Comparison of ENCODE assay signal across 8 cellular contexts in genomic region chr17:60599620-60600489, GRCh38. TPM values are rescaled to one million over a fixed set of nuclear protein-coding genes. Genes with fewer than 3 reads are reported as not detected.
DNase-seq lines count a peak whose midpoint lies in the region; ATAC-seq, FAIRE-seq and TF ChIP-seq lines count a peak whose summit lies in the region.

Gene PPM1D, plus strand, starts transcription at chr17:60600193. Its CDS starts 222 bp downstream, at chr17:60600415.

- H3K9me3 Mint-ChIP-seq in activated T-cell treated with anti-CD3 and anti-CD28 coated beads, Interleukin-2, amount 50 U/mL, for 72 hours = no peaks in the 10 kb centered on the region

- peak; percentile 87 for TF ChIP-seq POLR2A in esophagus muscularis mucosa (IDR thresholded peaks at IDR 0.05; ENCODE audit: low read depth)

- H4K20me1 ChIP-seq in DOHH2 (ENCODE audit: control insufficient read depth, insufficient read depth, low read depth, low read length) = peaks cover 17% of the 10 kb centered on the region
- peaks cover 7% of the 10 kb centered on the region; the same call in 1 of the 2 replicates for H4K20me1 ChIP-seq in GM23248 (ENCODE audit: insufficient read depth)
- peaks cover 6% of the 10 kb centered on the region; the same call in 1 of the 2 replicates for H4K20me1 ChIP-seq in Karpas-422 (ENCODE audit: insufficient read depth, low read depth, low read length)

- 1 to 2% methylated on average over 48 to 60 of the region's 83 CpGs for WGBS in GM23248 (ENCODE audit: low coverage in 1 of 2, low lambda C conversion rate in 2 of 2, missing lambda C conversion rate in 2 of 2), 2 experiments
- 0% methylated on average over 16 of the region's 83 CpGs for WGBS in esophagus muscularis mucosa

- H3K27ac Mint-ChIP-seq in activated T-cell treated with anti-CD3 and anti-CD28 coated beads, Interleukin-2, amount 50 U/mL, for 72 hours = peak within 1 kb of the TSS; percentile 96

- H3F3A ChIP-seq in DOHH2 (ENCODE audit: control insufficient read depth, insufficient read depth) = peaks cover 7% of the 10 kb centered on the region
- peaks cover 41% of the 10 kb centered on the region for H3F3A ChIP-seq in GM23248 (ENCODE audit: insufficient read depth)

- H3K27ac ChIP-seq in DOHH2 (ENCODE audit: low read depth, low read length) = peak within 1 kb of the TSS; percentile 75
- peak within 1 kb of the TSS; percentile 88 for H3K27ac ChIP-seq in GM23248
- H3K27ac ChIP-seq in Karpas-422 (ENCODE audit: low read length) = peak within 1 kb of the TSS; percentile 59
- H3K27ac ChIP-seq in esophagus muscularis mucosa (replicated peaks in 1 of 4) = peak within 1 kb of the TSS; percentile 97 to 99 (median 98)
- H3K27ac ChIP-seq in muscle layer of duodenum (ENCODE audit: low read length) = peak within 1 kb of the TSS; percentile 95

- H3K27me3 ChIP-seq in DOHH2 (ENCODE audit: control insufficient read depth, low read length) (no peaks in the 10 kb centered on the region), GM23248 (replicated peaks; ENCODE audit: insufficient read depth) (no peaks in the 10 kb centered on the region), Karpas-422 (ENCODE audit: low read length) (no peaks in the 10 kb centered on the region), esophagus muscularis mucosa (no peaks in the 10 kb centered on the region), muscle layer of duodenum (ENCODE audit: low read depth, low read length) (no peaks in the 10 kb centered on the region)

- H3K9ac ChIP-seq in GM23248 (peak within 1 kb of the TSS; percentile 93), Karpas-422 (ENCODE audit: low read length) (peak within 1 kb of the TSS; percentile 83)

- H3K4me1 Mint-ChIP-seq in activated T-cell treated with anti-CD3 and anti-CD28 coated beads, Interleukin-2, amount 50 U/mL, for 72 hours (ENCODE audit: low read depth) = peaks cover 41% of the 10 kb centered on the region

- H3K36me3 Mint-ChIP-seq in activated T-cell treated with anti-CD3 and anti-CD28 coated beads, Interleukin-2, amount 50 U/mL, for 72 hours (ENCODE audit: insufficient read depth in 2 of 2) = peaks cover 0 to 2% of the 10 kb centered on the region in 2 donors

- no peaks in the 10 kb centered on the region for H3K27me3 Mint-ChIP-seq in activated T-cell treated with anti-CD3 and anti-CD28 coated beads, Interleukin-2, amount 50 U/mL, for 72 hours (ENCODE audit: low read depth)

- H3K9me3 ChIP-seq in DOHH2 (ENCODE audit: control insufficient read depth, insufficient read depth, low read length) = no peaks in the 10 kb centered on the region
- H3K9me3 ChIP-seq in GM23248 (ENCODE audit: low read depth) = no peaks in the 10 kb centered on the region
- H3K9me3 ChIP-seq in Karpas-422 (ENCODE audit: low read length) = no peaks in the 10 kb centered on the region
- H3K9me3 ChIP-seq in esophagus muscularis mucosa = no peaks in the 10 kb centered on the region
- no peaks in the 10 kb centered on the region for H3K9me3 ChIP-seq in muscle layer of duodenum (ENCODE audit: control insufficient read depth in 1 of 2, low read length in 2 of 2)

- TF ChIP-seq CTCF in DOHH2 (IDR thresholded peaks at IDR 0.05; ENCODE audit: low read depth, low read length, poor library complexity, severe bottlenecking) (no peak), esophagus muscularis mucosa (IDR thresholded peaks at IDR 0.05) (no peak)

- H3K4me3 Mint-ChIP-seq in activated T-cell treated with anti-CD3 and anti-CD28 coated beads, Interleukin-2, amount 50 U/mL, for 72 hours = peak within 1 kb of the TSS; percentile 94 to 100

- peak; percentile 100 for DNase-seq in GM23248
- DNase-seq in Karpas-422 = peak; percentile 99
- DNase-seq in RCC 7860 (ENCODE audit: low spot score) = peak; percentile 97
- peak; percentile 99 for DNase-seq in activated T-cell treated with anti-CD3 and anti-CD28 coated beads, Interleukin-2, amount 50 U/mL, for 72 hours
- peak; percentile 99 for DNase-seq in esophagus muscularis mucosa (ENCODE audit: extremely low spot score)
- DNase-seq in stimulated activated CD8-positive, alpha-beta memory T cell treated with anti-CD3 and anti-CD28 coated beads, Interleukin-7, amount 100 ng/mL, for 24 hours (ENCODE audit: low read depth) = peak; percentile 94

- H3K9me2 ChIP-seq in DOHH2 (replicated peaks; ENCODE audit: control insufficient read depth, low read length) (no peaks in the 10 kb centered on the region), GM23248 (ENCODE audit: insufficient read depth) (no peaks in the 10 kb centered on the region), Karpas-422 (replicated peaks; ENCODE audit: insufficient read depth, low read length) (no peaks in the 10 kb centered on the region)

- peak; percentile 93 to 94 for ATAC-seq in activated T-cell treated with anti-CD3 and anti-CD28 coated beads, Interleukin-2, amount 50 U/mL, for 72 hours (replicated peaks in 1 of 2)

- H3K4me3 ChIP-seq in DOHH2 (ENCODE audit: low read length) (peak within 1 kb of the TSS; percentile 85), GM23248 (peak within 1 kb of the TSS; percentile 96), Karpas-422 (ENCODE audit: low read length) (peak within 1 kb of the TSS; percentile 90), esophagus muscularis mucosa (peak within 1 kb of the TSS; percentile 73 to 99 (median 98)), muscle layer of duodenum (ENCODE audit: low read depth in 1 of 2, low read length in 2 of 2) (peak within 1 kb of the TSS; percentile 84 to 99)

- no peak for FAIRE-seq in RCC 7860 (lab: Jason Lieb, UNC)

- in situ Hi-C loops in GM23248 (cut with MboI) = no loop called here

- H3K36me3 ChIP-seq in DOHH2 (ENCODE audit: control insufficient read depth, low read length) (peaks cover 4% of the 10 kb centered on the region; the same call in 1 of the 2 replicates), GM23248 (ENCODE audit: low read depth) (no peaks in the 10 kb centered on the region), Karpas-422 (ENCODE audit: insufficient read depth, low read length) (no peaks in the 10 kb centered on the region), esophagus muscularis mucosa (no peaks in the 10 kb centered on the region), muscle layer of duodenum (ENCODE audit: control insufficient read depth in 1 of 2, insufficient read depth in 2 of 2, low read length in 2 of 2) (peaks cover 0 to 6% of the 10 kb centered on the region in 2 donors)

- peaks cover 25% of the 10 kb centered on the region for H3K4me1 ChIP-seq in DOHH2 (ENCODE audit: control insufficient read depth, low read length)
- H3K4me1 ChIP-seq in GM23248 (ENCODE audit: insufficient read depth) = peaks cover 26% of the 10 kb centered on the region
- H3K4me1 ChIP-seq in Karpas-422 (ENCODE audit: low read length) = peaks cover 37% of the 10 kb centered on the region
- peaks cover 28 to 41% (median 37%) of the 10 kb centered on the region in 4 donors for H3K4me1 ChIP-seq in esophagus muscularis mucosa
- H3K4me1 ChIP-seq in muscle layer of duodenum (ENCODE audit: control insufficient read depth in 1 of 2, insufficient read depth in 2 of 2, low read length in 2 of 2) = peaks cover 12 to 20% of the 10 kb centered on the region in 2 donors

- H3K4me2 ChIP-seq in DOHH2 (ENCODE audit: low read length) = peak within 1 kb of the TSS; percentile 88
- peak within 1 kb of the TSS; percentile 91 for H3K4me2 ChIP-seq in GM23248 (ENCODE audit: unreplicated experiment)
- H3K4me2 ChIP-seq in Karpas-422 (ENCODE audit: low read depth, low read length, poor library complexity, severe bottlenecking) = peak within 1 kb of the TSS; percentile 93

- peaks cover 48% of the 10 kb centered on the region for H3K79me2 ChIP-seq in DOHH2 (ENCODE audit: control insufficient read depth, low read length)
- H3K79me2 ChIP-seq in GM23248 (ENCODE audit: insufficient read depth) = peaks cover 47% of the 10 kb centered on the region
- peaks cover 47% of the 10 kb centered on the region for H3K79me2 ChIP-seq in Karpas-422 (ENCODE audit: low read length)

- H2AFZ ChIP-seq in GM23248 = peak within 1 kb of the TSS; percentile 98
- H2AFZ ChIP-seq in Karpas-422 (ENCODE audit: low read length) = peak within 1 kb of the TSS; percentile 85

- intact Hi-C loops in esophagus muscularis mucosa (cut with DNase I) = no loop called here

- no peak for TF ChIP-seq EP300 in esophagus muscularis mucosa (IDR thresholded peaks at IDR 0.05)

RNA-seq across cellular contexts. Expression of gene PPM1D, which starts in this region (rescaled TPM):
- 7.8 and 7.9 TPM in 2 replicates for total RNA-seq in GM23248 (2014; rRNA removed; shearing (Covaris generic))
- polyA plus RNA-seq in GM23248 (2016; fragmentation: Nextera tagmentation; extraction: Ambion mirVana) = 7.9 and 8.1 TPM in 2 replicates
- total RNA-seq in Karpas-422 (2014; rRNA removed; shearing (Covaris generic); ENCODE audit: low replicate concordance) = 6.4 and 11.8 TPM in 2 replicates
- total RNA-seq in activated T-cell treated with anti-CD3 and anti-CD28 coated beads, Interleukin-2, amount 50 U/mL, for 72 hours = 10 to 100 TPM; 13.1 to 20.0 TPM
- total RNA-seq in esophagus muscularis mucosa = 10 to 100 TPM in 3 of 4 donors, 1 to 10 TPM in 1; 7.9 to 18.9 (median 13.0) TPM

Comparison
In these comparisons a context has a peak if more than half of its experiments do, and no peak if none do; other contexts are left out.
1. Peak in every context shown above with its lines: DNase-seq, ATAC-seq, H3K4me3 ChIP-seq and H3K27ac ChIP-seq.